ENCODE assay signal across 1 cellular context in genomic region chr9:127937383-127938297, GRCh38.
TF ChIP-seq lines count a peak whose summit lies in the region.

A gene with protein sequence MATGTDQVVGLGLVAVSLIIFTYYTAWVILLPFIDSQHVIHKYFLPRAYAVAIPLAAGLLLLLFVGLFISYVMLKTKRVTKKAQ (minus strand): TSS chr9:127937854. CDS start chr9:127937820, 34 bp downstream.

TF ChIP-seq in HCT116, 20 proteins besides CTCF, POLR2A, EP300 and RAD21 (continued from another document):
- TF ChIP-seq, protein P1, sequence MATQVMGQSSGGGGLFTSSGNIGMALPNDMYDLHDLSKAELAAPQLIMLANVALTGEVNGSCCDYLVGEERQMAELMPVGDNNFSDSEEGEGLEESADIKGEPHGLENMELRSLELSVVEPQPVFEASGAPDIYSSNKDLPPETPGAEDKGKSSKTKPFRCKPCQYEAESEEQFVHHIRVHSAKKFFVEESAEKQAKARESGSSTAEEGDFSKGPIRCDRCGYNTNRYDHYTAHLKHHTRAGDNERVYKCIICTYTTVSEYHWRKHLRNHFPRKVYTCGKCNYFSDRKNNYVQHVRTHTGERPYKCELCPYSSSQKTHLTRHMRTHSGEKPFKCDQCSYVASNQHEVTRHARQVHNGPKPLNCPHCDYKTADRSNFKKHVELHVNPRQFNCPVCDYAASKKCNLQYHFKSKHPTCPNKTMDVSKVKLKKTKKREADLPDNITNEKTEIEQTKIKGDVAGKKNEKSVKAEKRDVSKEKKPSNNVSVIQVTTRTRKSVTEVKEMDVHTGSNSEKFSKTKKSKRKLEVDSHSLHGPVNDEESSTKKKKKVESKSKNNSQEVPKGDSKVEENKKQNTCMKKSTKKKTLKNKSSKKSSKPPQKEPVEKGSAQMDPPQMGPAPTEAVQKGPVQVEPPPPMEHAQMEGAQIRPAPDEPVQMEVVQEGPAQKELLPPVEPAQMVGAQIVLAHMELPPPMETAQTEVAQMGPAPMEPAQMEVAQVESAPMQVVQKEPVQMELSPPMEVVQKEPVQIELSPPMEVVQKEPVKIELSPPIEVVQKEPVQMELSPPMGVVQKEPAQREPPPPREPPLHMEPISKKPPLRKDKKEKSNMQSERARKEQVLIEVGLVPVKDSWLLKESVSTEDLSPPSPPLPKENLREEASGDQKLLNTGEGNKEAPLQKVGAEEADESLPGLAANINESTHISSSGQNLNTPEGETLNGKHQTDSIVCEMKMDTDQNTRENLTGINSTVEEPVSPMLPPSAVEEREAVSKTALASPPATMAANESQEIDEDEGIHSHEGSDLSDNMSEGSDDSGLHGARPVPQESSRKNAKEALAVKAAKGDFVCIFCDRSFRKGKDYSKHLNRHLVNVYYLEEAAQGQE (IDR thresholded peaks at IDR 0.05; ENCODE audit: low read depth): no peak
- TF ChIP-seq EGR1 (IDR thresholded peaks at IDR 0.05; ENCODE audit: low read depth): no peak
- TF ChIP-seq, protein P2, sequence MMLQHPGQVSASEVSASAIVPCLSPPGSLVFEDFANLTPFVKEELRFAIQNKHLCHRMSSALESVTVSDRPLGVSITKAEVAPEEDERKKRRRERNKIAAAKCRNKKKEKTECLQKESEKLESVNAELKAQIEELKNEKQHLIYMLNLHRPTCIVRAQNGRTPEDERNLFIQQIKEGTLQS (IDR thresholded peaks at IDR 0.05): no peak
- TF ChIP-seq, protein P3, sequence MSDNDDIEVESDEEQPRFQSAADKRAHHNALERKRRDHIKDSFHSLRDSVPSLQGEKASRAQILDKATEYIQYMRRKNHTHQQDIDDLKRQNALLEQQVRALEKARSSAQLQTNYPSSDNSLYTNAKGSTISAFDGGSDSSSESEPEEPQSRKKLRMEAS (IDR thresholded peaks at IDR 0.05): no peak
TF ChIP-seq in HCT116: peak in this region for 3.
